34 cellular contexts compared by ENCODE assay signal in genomic region chr1:228985661-228986060, GRCh38.
"Had no signal": no experiment of that assay in that cellular context is flagged by ENCODE, and none has a peak within 500 bp of the region (broad histone marks: within the 10 kb centered on the region; RNA-seq: fewer than 3 reads in every experiment).

No MANE protein-coding gene starts in this region.

- H3K36me3 Mint-ChIP-seq: activated CD4-positive, alpha-beta memory T cell treated with anti-CD3 and anti-CD28 coated beads for 36 hours; activated CD8-positive, alpha-beta memory T cell treated with anti-CD3 and anti-CD28 coated beads, Interleukin-2, amount 10 ng/mL, durations not matched to agents 7 days and 5 days; activated naive CD4-positive, alpha-beta T cell treated with anti-CD3 and anti-CD28 coated beads, Interleukin-2, amount 50 U/mL, for 24 hours; activated naive CD8-positive, alpha-beta T cell treated with anti-CD3 and anti-CD28 coated beads for 36 hours had no signal

- H3K9me3 Mint-ChIP-seq: activated CD4-positive, alpha-beta memory T cell treated with anti-CD3 and anti-CD28 coated beads for 36 hours; activated CD4-positive, alpha-beta T cell treated with anti-CD3 and anti-CD28 coated beads, Interleukin-2, amount 10 ng/mL, durations not matched to agents 24 days and 14 days; activated naive CD4-positive, alpha-beta T cell treated with anti-CD3 and anti-CD28 coated beads, Interleukin-2, amount 50 U/mL, for 24 hours; activated naive CD8-positive, alpha-beta T cell treated with anti-CD3 and anti-CD28 coated beads for 36 hours; activated naive CD8-positive, alpha-beta T cell treated with anti-CD3 and anti-CD28 coated beads, Interleukin-2, amount 50 U/mL, for 24 hours; activated T-helper 1 cell treated with anti-CD3 and anti-CD28 coated beads, Interleukin-12 subunit alpha, Interleukin-12 subunit beta, Interleukin-2, Interleukin-4 antibody, amounts not matched to agents 30 ng/mL and 10 ng/mL and 1 ng/mL, durations not matched to agents 14 hours and 24 hours and 36 hours; activated T-helper 2 cell treated with anti-CD3 and anti-CD28 coated beads, Interferon-gamma antibody, Interleukin-2, Interleukin-4, amounts not matched to agents 10 μg/mL and 5 μg/mL and 100 μg/mL, durations not matched to agents 14 hours and 24 hours and 36 hours; effector memory CD8-positive, alpha-beta T cell had no signal

- H3K4me1 ChIP-seq: breast epithelium, colonic mucosa, foreskin keratinocyte had no signal

- H3K27ac Mint-ChIP-seq: activated CD4-positive, alpha-beta memory T cell treated with anti-CD3 and anti-CD28 coated beads for 36 hours; activated CD4-positive, alpha-beta T cell treated with anti-CD3 and anti-CD28 coated beads for 36 hours; activated CD4-positive, alpha-beta T cell treated with anti-CD3 and anti-CD28 coated beads, Interleukin-2, amount 10 ng/mL, durations not matched to agents 24 days and 14 days; activated CD8-positive, alpha-beta memory T cell treated with anti-CD3 and anti-CD28 coated beads, Interleukin-2, amount 10 ng/mL, durations not matched to agents 7 days and 5 days; activated CD8-positive, alpha-beta T cell treated with anti-CD3 and anti-CD28 coated beads, Interleukin-2, amount 10 ng/mL, durations not matched to agents 7 days and 5 days; activated naive CD4-positive, alpha-beta T cell treated with anti-CD3 and anti-CD28 coated beads, Interleukin-2, amount 50 U/mL, for 24 hours; activated naive CD8-positive, alpha-beta T cell treated with anti-CD3 and anti-CD28 coated beads for 36 hours; activated naive CD8-positive, alpha-beta T cell treated with anti-CD3 and anti-CD28 coated beads, Interleukin-2, amount 50 U/mL, for 24 hours; activated T-helper 1 cell treated with anti-CD3 and anti-CD28 coated beads, Interleukin-12 subunit alpha, Interleukin-12 subunit beta, Interleukin-2, Interleukin-4 antibody, amounts not matched to agents 30 ng/mL and 10 ng/mL and 1 ng/mL, durations not matched to agents 14 hours and 24 hours and 36 hours; activated T-helper 2 cell treated with anti-CD3 and anti-CD28 coated beads, Interferon-gamma antibody, Interleukin-2, Interleukin-4, amounts not matched to agents 10 μg/mL and 5 μg/mL and 100 μg/mL, durations not matched to agents 14 hours and 24 hours and 36 hours had no signal

- H3K27me3 Mint-ChIP-seq: activated CD4-positive, alpha-beta memory T cell treated with anti-CD3 and anti-CD28 coated beads for 36 hours; activated CD4-positive, alpha-beta T cell treated with anti-CD3 and anti-CD28 coated beads for 36 hours; activated CD4-positive, alpha-beta T cell treated with anti-CD3 and anti-CD28 coated beads, Interleukin-2, amount 10 ng/mL, durations not matched to agents 24 days and 14 days; activated CD8-positive, alpha-beta memory T cell treated with anti-CD3 and anti-CD28 coated beads, Interleukin-2, amount 10 ng/mL, durations not matched to agents 7 days and 5 days; activated naive CD4-positive, alpha-beta T cell treated with anti-CD3 and anti-CD28 coated beads, Interleukin-2, amount 50 U/mL, for 24 hours; activated naive CD8-positive, alpha-beta T cell treated with anti-CD3 and anti-CD28 coated beads for 36 hours; activated naive CD8-positive, alpha-beta T cell treated with anti-CD3 and anti-CD28 coated beads, Interleukin-2, amount 50 U/mL, for 24 hours; effector memory CD8-positive, alpha-beta T cell had no signal

- H3K4me1 Mint-ChIP-seq: activated naive CD4-positive, alpha-beta T cell treated with anti-CD3 and anti-CD28 coated beads, Interleukin-2, amount 50 U/mL, for 24 hours had no signal

- H3K27me3 ChIP-seq: adrenal gland, body of pancreas, breast epithelium, cardiac muscle cell, colonic mucosa, esophagus muscularis mucosa, foreskin keratinocyte, gastrocnemius medialis had no signal

- DNase-seq: activated CD4-positive, alpha-beta memory T cell treated with anti-CD3 and anti-CD28 coated beads for 36 hours; activated CD4-positive, alpha-beta T cell treated with anti-CD3 and anti-CD28 coated beads for 36 hours; activated CD4-positive, alpha-beta T cell treated with anti-CD3 and anti-CD28 coated beads, Interleukin-2, amount 10 ng/mL, durations not matched to agents 24 days and 14 days; activated CD4-positive, CD25-positive, alpha-beta regulatory T cell; activated CD4-positive, CD25-positive, alpha-beta regulatory T cell treated with anti-CD3 and anti-CD28 coated beads, Interleukin-2, amount 50 U/mL, for 72 hours; activated CD8-positive, alpha-beta memory T cell treated with anti-CD3 and anti-CD28 coated beads, Interleukin-2, amount 10 ng/mL, durations not matched to agents 7 days and 5 days; activated CD8-positive, alpha-beta memory T cell treated with anti-CD3 and anti-CD28 coated beads, Interleukin-2, amount 50 U/mL, for 4 hours; activated CD8-positive, alpha-beta T cell treated with anti-CD3 and anti-CD28 coated beads, Interleukin-2, amount 10 ng/mL, durations not matched to agents 7 days and 5 days; activated gamma-delta T cell treated with Interleukin-2 at 50 U/mL for 16 hours; activated naive CD4-positive, alpha-beta T cell treated with Interleukin-2 at 50 U/mL for 16 hours; activated naive CD8-positive, alpha-beta T cell treated with anti-CD3 and anti-CD28 coated beads for 36 hours; activated naive CD8-positive, alpha-beta T cell treated with anti-CD3 and anti-CD28 coated beads, Interleukin-2, amount 50 U/mL, for 24 hours; activated T-cell treated with anti-CD3 and anti-CD28 coated beads, Interleukin-2, amount 50 U/mL, for 1 hour; activated T-cell treated with anti-CD3 and anti-CD28 coated beads, Interleukin-2, amount 50 U/mL, for 48 hours; aorta; body of pancreas; central memory CD4-positive, alpha-beta T cell; cerebellar nuclear complex; colonic mucosa; dermis blood vessel endothelial cell; effector CD4-positive, alpha-beta T cell; effector memory CD8-positive, alpha-beta T cell; erythroblast; foreskin keratinocyte; gastrocnemius medialis; glutamatergic neuron; T-helper 2 cell had no signal

- H3K27ac ChIP-seq: adrenal gland, body of pancreas, breast epithelium, cardiac muscle cell, colonic mucosa, foreskin keratinocyte, gastrocnemius medialis had no signal

- H3K4me3 Mint-ChIP-seq: activated CD4-positive, alpha-beta memory T cell treated with anti-CD3 and anti-CD28 coated beads for 36 hours; activated CD4-positive, alpha-beta T cell treated with anti-CD3 and anti-CD28 coated beads for 36 hours; activated CD4-positive, alpha-beta T cell treated with anti-CD3 and anti-CD28 coated beads, Interleukin-2, amount 10 ng/mL, durations not matched to agents 24 days and 14 days; activated CD8-positive, alpha-beta memory T cell treated with anti-CD3 and anti-CD28 coated beads, Interleukin-2, amount 10 ng/mL, durations not matched to agents 7 days and 5 days; activated CD8-positive, alpha-beta T cell treated with anti-CD3 and anti-CD28 coated beads, Interleukin-2, amount 10 ng/mL, durations not matched to agents 7 days and 5 days; activated naive CD4-positive, alpha-beta T cell treated with anti-CD3 and anti-CD28 coated beads, Interleukin-2, amount 50 U/mL, for 24 hours; activated naive CD8-positive, alpha-beta T cell treated with anti-CD3 and anti-CD28 coated beads for 36 hours; activated naive CD8-positive, alpha-beta T cell treated with anti-CD3 and anti-CD28 coated beads, Interleukin-2, amount 50 U/mL, for 24 hours; activated T-helper 1 cell treated with anti-CD3 and anti-CD28 coated beads, Interleukin-12 subunit alpha, Interleukin-12 subunit beta, Interleukin-2, Interleukin-4 antibody, amounts not matched to agents 30 ng/mL and 10 ng/mL and 1 ng/mL, durations not matched to agents 14 hours and 24 hours and 36 hours; effector memory CD8-positive, alpha-beta T cell had no signal

- ATAC-seq: activated CD4-positive, alpha-beta T cell treated with anti-CD3 and anti-CD28 coated beads for 36 hours; activated CD8-positive, alpha-beta memory T cell treated with anti-CD3 and anti-CD28 coated beads, Interleukin-2, amount 10 ng/mL, durations not matched to agents 7 days and 5 days; activated CD8-positive, alpha-beta T cell treated with anti-CD3 and anti-CD28 coated beads, Interleukin-2, amount 10 ng/mL, durations not matched to agents 7 days and 5 days; activated naive CD8-positive, alpha-beta T cell treated with anti-CD3 and anti-CD28 coated beads, Interleukin-2, amount 50 U/mL, for 24 hours; body of pancreas; effector memory CD8-positive, alpha-beta T cell; foreskin keratinocyte; gastrocnemius medialis had no signal

- H3K9me3 ChIP-seq: adrenal gland, body of pancreas, breast epithelium, colonic mucosa, esophagus muscularis mucosa, gastrocnemius medialis had no signal
